ENCODE assay signal across 17 cellular contexts in genomic region chr12:77007476-77007875, GRCh38.
DNase-seq lines count a peak whose midpoint lies in the region; FAIRE-seq and TF ChIP-seq lines count a peak whose summit lies in the region.
"Had no signal": no experiment of that assay in that cellular context is flagged by ENCODE, and none has a peak within 500 bp of the region (broad histone marks: within the 10 kb centered on the region; RNA-seq: fewer than 3 reads in every experiment).

No MANE protein-coding gene starts in this region.

- no peak for FAIRE-seq in RCC 7860 (lab: Jason Lieb, UNC)
- FAIRE-seq: D721Med, GM19239 had no signal

- no peak overlapping the region for H3K4me3 ChIP-seq in AG10803 (ENCODE audit: low read length)

- no peak for TF ChIP-seq CTCF in AG10803 (conservative IDR thresholded peaks at IDR 0.05; ENCODE audit: low read length)

- DNase-seq in AG10803 (ENCODE audit: low read depth) (peak; percentile 83), amniotic epithelial cell (ENCODE audit: low read depth) (peak; percentile 10), fibroblast of peridontal ligament (ENCODE audit: extremely low read depth) (peak; percentile 80), NCI-H1694 (lab: John Stamatoyannopoulos, UW) (no peak), RCC 7860 (ENCODE audit: low spot score) (no peak), NCI-H1417 (lab: John Stamatoyannopoulos, UW) (no peak)
- no peak for DNase-seq in activated CD8-positive, alpha-beta memory T cell treated with anti-CD3 and anti-CD28 coated beads, Interleukin-2, amount 50 U/mL, for 4 hours
- DNase-seq: CD8-positive, alpha-beta T cell; COR-L47; DND-41; GDM1; HCEC 1CT; HFFc6; IMR-90; KBM-7 had no signal

Comparison
In these comparisons a context has a peak if more than half of its experiments do, and no peak if none do; other contexts are left out.
1. DNase-seq: peak in AG10803 (single experiment), amniotic epithelial cell (single experiment) and fibroblast of peridontal ligament (single experiment); none in NCI-H1694 (single experiment), RCC 7860 (single experiment), NCI-H1417 (0 of 3) and activated CD8-positive, alpha-beta memory T cell treated with anti-CD3 and anti-CD28 coated beads, Interleukin-2, amount 50 U/mL, for 4 hours (single experiment).